ENCODE assay signal across 7 cellular contexts in genomic region chr4:37686373-37687174, GRCh38. TPM values are rescaled to one million over a fixed set of nuclear protein-coding genes. Genes with fewer than 3 reads are reported as not detected.
DNase-seq lines count a peak whose midpoint lies in the region; ATAC-seq, FAIRE-seq and TF ChIP-seq lines count a peak whose summit lies in the region.

Gene RELL1, minus strand, starts transcription at chr4:37686376. Its CDS starts 89 bp downstream, at chr4:37686287.

- H3K4me1 ChIP-seq in K562 (replicated peaks in 1 of 2; ENCODE audit: control insufficient read depth in 2 of 2, insufficient read depth in 2 of 2, low read length in 2 of 2): peaks cover 9 to 14% of the 10 kb centered on the region in 2 experiments; a peak in 4 of 5 replicates

- no peaks in the 10 kb centered on the region; a peak in 2 of 5 replicates for H3K27me3 ChIP-seq in K562 (ENCODE audit: control insufficient read depth in 2 of 2, insufficient read depth in 2 of 2, low read length in 2 of 2)

- TF ChIP-seq POLR2A in K562 (conservative IDR thresholded peaks at IDR 0.05): no peak

- H3K27ac ChIP-seq in K562 (ENCODE audit: extremely low read depth, low read depth, low read length): peak within 1 kb of the TSS; percentile 53; the same call in 1 of the 3 replicates

- 1% methylated on average over 29 of the region's 58 CpGs for WGBS in K562 (ENCODE audit: insufficient coverage, low coverage, missing lambda C conversion rate)

- H3K9ac ChIP-seq in K562 (ENCODE audit: insufficient read depth in 1 of 2, low read depth in 2 of 2, low read length in 2 of 2): peak within 1 kb of the TSS; percentile 74 to 92

- TF ChIP-seq RAD21 in K562 (CRISPR knock-in tag; conservative IDR thresholded peaks at IDR 0.05 in 1 of 2, IDR thresholded peaks at IDR 0.05 in 1 of 2): no peak

- no peaks in the 10 kb centered on the region for H3K9me3 ChIP-seq in K562 (replicated peaks; ENCODE audit: control insufficient read depth, insufficient read depth, low read depth, low read length)

- DNase-seq in NCI-H2107 (lab: John Stamatoyannopoulos, UW): peak; percentile 87
- peak; percentile 96 to 98 (median 98) for DNase-seq in K562 (ENCODE audit: extremely low read depth in 1 of 4, low spot score in 3 of 4)
- DNase-seq in hippocampal formation (lab: John Stamatoyannopoulos, UW): peak; percentile 99 to 100
- DNase-seq in retina: peak; percentile 99

- no peaks in the 10 kb centered on the region for H3K36me3 ChIP-seq in K562 (ENCODE audit: control insufficient read depth, insufficient read depth, low read length)

- intact Hi-C loops in K562 (cut with micrococcal nuclease): loop anchor here (10.0 kb wide), 1 partner anchor 82 kb away; no protein-coding TSS in a partner anchor

- H3K4me2 ChIP-seq in K562 (ENCODE audit: insufficient read depth, low read length): peak within 1 kb of the TSS; percentile 81

- H3K9me1 ChIP-seq in K562 (ENCODE audit: control insufficient read depth, insufficient read depth, low read length): no peaks in the 10 kb centered on the region

- CTCF ChIA-PET in K562 (lab: Yijun Ruan, JAX; ENCODE audit: low intra/inter-chr PET ratio): no interaction called here

- no peaks in the 10 kb centered on the region for H3K79me2 ChIP-seq in K562 (ENCODE audit: control insufficient read depth, insufficient read depth, low read length)

- POLR2A ChIA-PET in K562 (lab: Yijun Ruan, JAX): interaction anchor here (0.6 kb wide), 1 partner anchor 137 kb away, joined by 3 read pairs; no protein-coding TSS in a partner anchor

- no peak for TF ChIP-seq CTCF in K562 (IDR thresholded peaks at IDR 0.05 in 2 of 3, conservative IDR thresholded peaks at IDR 0.05 in 1 of 3; ENCODE audit: insufficient read depth in 2 of 3, low read depth in 1 of 3, low read length in 3 of 3)

- BruUV-seq in K562 (replicated peaks; lab: Mats Ljungman, UMichigan): no TSS peak

- FAIRE-seq in TTC549 (lab: Jason Lieb, UNC) (peak; percentile 93), K562 (lab: Jason Lieb, UNC) (peak; percentile 97)

- in situ Hi-C loops in K562 (cut with MboI): no loop called here

- H2AFZ ChIP-seq in K562 (ENCODE audit: low read depth, low read length): peak within 1 kb of the TSS; percentile 91

- peak; percentile 78 for ATAC-seq in GM18517 (IDR thresholded peaks at IDR 0.05; ENCODE audit: unreplicated experiment)
- ATAC-seq in HG03064 (IDR thresholded peaks at IDR 0.05; ENCODE audit: low read depth, unreplicated experiment): peak; percentile 78
- peak; percentile 94 for ATAC-seq in K562

- no peak for TF ChIP-seq EP300 in K562 (IDR thresholded peaks at IDR 0.05; ENCODE audit: low read length)

- peak within 1 kb of the TSS; percentile 64 for H3K4me3 ChIP-seq in K562

- no peaks in the 10 kb centered on the region for H4K20me1 ChIP-seq in K562 (replicated peaks; ENCODE audit: control insufficient read depth, insufficient read depth, low read length)

TF ChIP-seq in K562, 482 proteins besides CTCF, POLR2A, EP300 and RAD21 (continues in another document):
- TF ChIP-seq DEAF1 (CRISPR knock-in tag; IDR thresholded peaks at IDR 0.05) (no peak), E2F6 (IDR thresholded peaks at IDR 0.05; ENCODE audit: borderline replicate concordance in 1 of 2, extremely low read depth in 1 of 2, insufficient read depth in 1 of 2, insufficient read length in 1 of 2, low read depth in 1 of 2, low read length in 1 of 2, poor library complexity in 1 of 2, severe bottlenecking in 1 of 2) (peak; percentile 92 to 99), TRIM24 (IDR thresholded peaks at IDR 0.05) (no peak), RBBP5 (IDR thresholded peaks at IDR 0.05; ENCODE audit: borderline replicate concordance, insufficient read depth, low read length, poor library complexity, severe bottlenecking) (peak; percentile 19), ARHGAP35 (IDR thresholded peaks at IDR 0.05; ENCODE audit: partially characterized antibody) (no peak), NFE2 (IDR thresholded peaks at IDR 0.05; ENCODE audit: low read depth) (no peak), JUN (IDR thresholded peaks at IDR 0.05; ENCODE audit: borderline replicate concordance, low read depth, low read length) (0 out of 2 replicates have a peak, but pooled peaks have one; percentile 11), JUN (CRISPR knock-in tag; IDR thresholded peaks at IDR 0.05; ENCODE audit: borderline replicate concordance) (0 out of 2 replicates have a peak, but pooled peaks have one; percentile 51), TFAM (CRISPR knock-in tag; conservative IDR thresholded peaks at IDR 0.05) (no peak), ZBTB43 (CRISPR knock-in tag; IDR thresholded peaks at IDR 0.05) (no peak), ZNF445 (CRISPR knock-in tag; IDR thresholded peaks at IDR 0.05; ENCODE audit: low read depth) (no peak), CBFA2T2 (conservative IDR thresholded peaks at IDR 0.05) (peak; percentile 42), ATF7 (IDR thresholded peaks at IDR 0.05) (0 out of 2 replicates have a peak, but pooled peaks have one; percentile 47), ZNF518B (CRISPR knock-in tag; IDR thresholded peaks at IDR 0.05) (no peak)

RNA-seq across cellular contexts. Expression of gene RELL1, which starts in this region (rescaled TPM):
- total RNA-seq in K562 (2011; cell fraction: chromatin; rRNA removed; ENCODE audit: low replicate concordance): 2.9 and 3.0 TPM in 2 replicates
- 2.3 and 4.3 TPM in 2 replicates for total RNA-seq in K562 (2011; cell fraction: nucleolus; rRNA removed)
- 5.0 and 5.3 TPM in 2 replicates for total RNA-seq in K562 (2011; cell fraction: nucleoplasm; rRNA removed)
- 3.5 and 4.1 TPM in 2 replicates for total RNA-seq in K562 (2014; rRNA removed)
- total RNA-seq in K562 (2014; rRNA removed; fragmentation: Illumina TruSeq; extraction: Trizol): 1.5 and 1.9 TPM in 2 replicates
- total RNA-seq in K562 (2015; rRNA removed; fragmentation: Illumina TruSeq; extraction: Trizol): 1.8 and 2.0 TPM in 2 replicates
- total RNA-seq in K562 (2021): 2.0 and 2.3 TPM in 2 replicates
- 0.75 and 1.2 TPM in 2 replicates for polyA plus RNA-seq in K562 (2011; rRNA removed)
- 0.73 and 1.2 TPM in 2 replicates for polyA plus RNA-seq in K562 (2011; cell fraction: cytosol; rRNA removed)
- polyA plus RNA-seq in K562 (2011; cell fraction: nucleus; rRNA removed): 0.98 and 1.2 TPM in 2 replicates
- polyA plus RNA-seq in K562 (2012): 0.48 TPM in 2 replicates
- polyA plus RNA-seq in K562 (2014; fragmentation: Illumina TruSeq; extraction: Trizol): 0.52 and 0.61 TPM in 2 replicates
- under 1 TPM in 1 of 2 experiments, not detected in 1; 0.06 TPM for polyA plus RNA-seq in K562 (2014; fragmentation: Nextera tagmentation; extraction: Ambion mirVana)
- 1.4 and 1.8 TPM in 2 replicates for polyA plus RNA-seq in K562 (2014; rRNA removed)
- polyA minus RNA-seq in K562 (2011; rRNA and poly(A)+ RNA removed): 3.3 and 3.4 TPM in 2 replicates
- polyA minus RNA-seq in K562 (2011; cell fraction: cytosol; rRNA and poly(A)+ RNA removed): 1.9 and 2.3 TPM in 2 replicates
- 1.1 and 1.2 TPM in 2 replicates for polyA minus RNA-seq in K562 (2011; cell fraction: nucleus; rRNA and poly(A)+ RNA removed)

Comparison
In these comparisons a context has a peak if more than half of its experiments do, and no peak if none do; other contexts are left out.
1. Peak in every context shown above with its lines: DNase-seq, ATAC-seq, H3K4me3 ChIP-seq and H3K27ac ChIP-seq.